Comparison of ENCODE assay signal across 1 cellular context in genomic region chr9:136245194-136246150, GRCh38.
TF ChIP-seq lines count a peak whose summit lies in the region.

QSOX2 (minus strand) TSS chr9:136245812; CDS start chr9:136245803, 9 bp downstream.

TF ChIP-seq in HepG2, 621 proteins besides CTCF, POLR2A, EP300 and RAD21 (continued from another document and continues in another):
- no peak for TF ChIP-seq CERS6 (CRISPR knock-in tag; IDR thresholded peaks at IDR 0.05)
- no peak for TF ChIP-seq MTA3 (CRISPR knock-in tag; IDR thresholded peaks at IDR 0.05)
- no peak for TF ChIP-seq MTF1 (CRISPR knock-in tag; IDR thresholded peaks at IDR 0.05)
- TF ChIP-seq ZNF124 (CRISPR knock-in tag; IDR thresholded peaks at IDR 0.05) = no peak
- TF ChIP-seq ZNF710 (CRISPR knock-in tag; IDR thresholded peaks at IDR 0.05; ENCODE audit: borderline replicate concordance) = no peak
- peak; percentile 31; the same call in 1 of the 2 replicates for TF ChIP-seq SALL2 (CRISPR knock-in tag; IDR thresholded peaks at IDR 0.05)
- no peak for TF ChIP-seq FOXO1 (CRISPR knock-in tag; IDR thresholded peaks at IDR 0.05)
- TF ChIP-seq ZNF782 (CRISPR knock-in tag; IDR thresholded peaks at IDR 0.05; ENCODE audit: borderline replicate concordance) = no peak
- TF ChIP-seq FOSL2 (CRISPR knock-in tag; IDR thresholded peaks at IDR 0.05) = no peak
- TF ChIP-seq CHD2 (IDR thresholded peaks at IDR 0.05; ENCODE audit: low read depth, low read length) = no peak
- no peak for TF ChIP-seq ZNF33B (CRISPR knock-in tag; IDR thresholded peaks at IDR 0.05)
- TF ChIP-seq CENPX (CRISPR knock-in tag; IDR thresholded peaks at IDR 0.05) = no peak
- no peak for TF ChIP-seq ZNF251 (CRISPR knock-in tag; IDR thresholded peaks at IDR 0.05)
- no peak; the same call in 1 of the 2 replicates for TF ChIP-seq ARNT2 (CRISPR knock-in tag; IDR thresholded peaks at IDR 0.05; ENCODE audit: low read depth)
- TF ChIP-seq ARNTL (CRISPR knock-in tag; IDR thresholded peaks at IDR 0.05) = no peak
- TF ChIP-seq KMT2B (CRISPR knock-in tag; IDR thresholded peaks at IDR 0.05) = no peak
- peak; percentile 58 for TF ChIP-seq POLR2G (IDR thresholded peaks at IDR 0.05; ENCODE audit: low read depth, low read length)
- TF ChIP-seq SETDB1 (CRISPR knock-in tag; IDR thresholded peaks at IDR 0.05; ENCODE audit: borderline replicate concordance) = no peak
- TF ChIP-seq STAT5B (CRISPR knock-in tag; IDR thresholded peaks at IDR 0.05) = no peak
- TF ChIP-seq ZSCAN9 (CRISPR knock-in tag; IDR thresholded peaks at IDR 0.05; ENCODE audit: borderline replicate concordance) = no peak
- no peak for TF ChIP-seq HOXA5 (CRISPR knock-in tag; IDR thresholded peaks at IDR 0.05)
- no peak for TF ChIP-seq MED13 (CRISPR knock-in tag; IDR thresholded peaks at IDR 0.05)
- TF ChIP-seq ARID2 (CRISPR knock-in tag; IDR thresholded peaks at IDR 0.05; ENCODE audit: borderline replicate concordance) = no peak
- TF ChIP-seq NFKB2 (CRISPR knock-in tag; IDR thresholded peaks at IDR 0.05; ENCODE audit: borderline replicate concordance) = no peak
- no peak for TF ChIP-seq ZZZ3 (CRISPR knock-in tag; IDR thresholded peaks at IDR 0.05; ENCODE audit: borderline replicate concordance)
- TF ChIP-seq ZNF678 (CRISPR knock-in tag; IDR thresholded peaks at IDR 0.05) = no peak
- TF ChIP-seq SOX13 (IDR thresholded peaks at IDR 0.05) = no peak
- TF ChIP-seq SOX13 (CRISPR knock-in tag; conservative IDR thresholded peaks at IDR 0.05 in 1 of 2, IDR thresholded peaks at IDR 0.05 in 1 of 2) = 0 out of 4 replicates have a peak, but pooled peaks of 1 of the 2 experiments have one; percentile 15
- no peak for TF ChIP-seq TMF1 (CRISPR knock-in tag; IDR thresholded peaks at IDR 0.05; ENCODE audit: low read depth)
- peak; percentile 72 for TF ChIP-seq ARID4A (CRISPR knock-in tag; IDR thresholded peaks at IDR 0.05; ENCODE audit: borderline replicate concordance)
- TF ChIP-seq ZNF234 (CRISPR knock-in tag; conservative IDR thresholded peaks at IDR 0.05) = no peak
- TF ChIP-seq TEAD3 (CRISPR knock-in tag; optimal IDR thresholded peaks at IDR 0.05; ENCODE audit: borderline replicate concordance) = no peak
- no peak for TF ChIP-seq SNAPC2 (CRISPR knock-in tag; IDR thresholded peaks at IDR 0.05)
- no peak for TF ChIP-seq ZNF33A (CRISPR knock-in tag; IDR thresholded peaks at IDR 0.05; ENCODE audit: borderline replicate concordance)
- TF ChIP-seq ZNF646 (CRISPR knock-in tag; IDR thresholded peaks at IDR 0.05) = no peak
- TF ChIP-seq MXI1 (IDR thresholded peaks at IDR 0.05; ENCODE audit: borderline replicate concordance, low read depth, low read length) = peak; percentile 92
- TF ChIP-seq DNMT3B (CRISPR knock-in tag; conservative IDR thresholded peaks at IDR 0.05) = no peak
- TF ChIP-seq ZBTB7B (CRISPR knock-in tag; IDR thresholded peaks at IDR 0.05) = peak; percentile 86
- no peak for TF ChIP-seq PCBP2 (optimal IDR thresholded peaks at IDR 0.05; ENCODE audit: low read depth, low read length, poor library complexity, severe bottlenecking)
- no peak for TF ChIP-seq SRSF1 (optimal IDR thresholded peaks at IDR 0.05; ENCODE audit: low read depth, low read length)
- peak; percentile 40; the same call in 1 of the 2 replicates for TF ChIP-seq KMT2A (CRISPR knock-in tag; IDR thresholded peaks at IDR 0.05)
- no peak for TF ChIP-seq NFE2L1 (CRISPR knock-in tag; IDR thresholded peaks at IDR 0.05; ENCODE audit: borderline replicate concordance)
- no peak for TF ChIP-seq PAXIP1 (CRISPR knock-in tag; conservative IDR thresholded peaks at IDR 0.05)
- TF ChIP-seq BORCS8-MEF2B (CRISPR knock-in tag; IDR thresholded peaks at IDR 0.05) = no peak
- no peak for TF ChIP-seq ZSCAN29 (CRISPR knock-in tag; conservative IDR thresholded peaks at IDR 0.05)
- no peak for TF ChIP-seq ZSCAN22 (CRISPR knock-in tag; IDR thresholded peaks at IDR 0.05)
- peak; percentile 45; the same call in 1 of the 2 replicates for TF ChIP-seq ZNF563 (CRISPR knock-in tag; IDR thresholded peaks at IDR 0.05)
- TF ChIP-seq ZNF720 (CRISPR knock-in tag; IDR thresholded peaks at IDR 0.05) = no peak
- no peak for TF ChIP-seq ZNF850 (CRISPR knock-in tag; conservative IDR thresholded peaks at IDR 0.05)
- TF ChIP-seq GLMP (CRISPR knock-in tag; IDR thresholded peaks at IDR 0.05; ENCODE audit: borderline replicate concordance) = no peak
- no peak for TF ChIP-seq ZNF451 (CRISPR knock-in tag; IDR thresholded peaks at IDR 0.05)
- no peak for TF ChIP-seq PRMT3 (CRISPR knock-in tag; IDR thresholded peaks at IDR 0.05; ENCODE audit: borderline replicate concordance, low read depth)
